ENCODE assay signal across 9 cellular contexts in the genomic region with DNA sequence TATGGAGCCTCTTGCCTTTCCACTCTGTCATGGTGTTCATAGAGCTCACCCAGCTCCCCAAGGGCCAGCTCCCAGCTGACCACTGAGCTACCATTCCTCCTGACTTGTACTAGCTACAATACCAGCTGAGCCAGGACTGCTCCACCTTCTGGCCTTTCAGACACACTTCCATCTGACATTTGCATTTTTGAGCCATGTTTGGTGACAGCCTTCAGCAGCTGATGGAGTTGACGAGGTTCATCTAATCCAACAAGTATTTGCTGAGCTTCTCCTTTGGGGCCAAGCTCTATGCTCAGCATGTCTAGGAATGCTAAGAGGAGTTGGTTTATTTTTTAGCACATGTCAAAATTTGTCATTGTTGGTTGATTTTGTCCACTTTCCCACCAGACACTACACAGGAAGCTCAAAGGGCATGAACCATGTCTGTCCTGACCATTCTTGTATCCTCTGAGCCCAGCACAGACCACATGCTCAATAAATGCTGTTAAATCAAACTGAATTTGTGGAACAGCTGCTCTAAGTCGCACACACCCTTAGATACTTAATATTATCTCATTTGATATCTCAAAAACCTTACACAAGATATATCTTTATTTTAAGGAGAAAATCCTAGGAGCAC.
DNase-seq lines count a peak whose midpoint lies in the region; ATAC-seq and TF ChIP-seq lines count a peak whose summit lies in the region.
"Had no signal": no experiment of that assay in that cellular context is flagged by ENCODE, and none has a peak within 500 bp of the region (broad histone marks: within the 10 kb centered on the region; RNA-seq: fewer than 3 reads in every experiment).

No MANE protein-coding gene starts in this region.

- no peak overlapping the region for H2AFZ ChIP-seq in DND-41 (ENCODE audit: low read depth, low read length)

- H3K79me1 ChIP-seq in mesendoderm (ENCODE audit: low read length), result no peaks in the 10 kb centered on the region

- H3K4me2 ChIP-seq in DND-41 (ENCODE audit: insufficient read depth, low read length) (no peak overlapping the region), mesendoderm (ENCODE audit: low read length) (no peak overlapping the region)
- H3K4me2 ChIP-seq: KMS-11 had no signal

- DNase-seq in DND-41 (no peak), astrocyte of the spinal cord (ENCODE audit: low read depth, low spot score) (peak; percentile 7), mesendoderm (peak; percentile 67), NCI-H146 treated with DMSO at 0.1 percent for 48 hours (lab: John Stamatoyannopoulos, UW; ENCODE audit: unreplicated experiment) (no peak), occipital lobe (lab: John Stamatoyannopoulos, UW) (no peak)
- DNase-seq in T-helper 2 cell treated with Interferon-gamma antibody and Interleukin-4, amounts not matched to agents 5 μg/mL and 100 μg/mL, for 36 hours (ENCODE audit: low spot score), result no peak
- DNase-seq in naive thymus-derived CD4-positive, alpha-beta T cell, result no peak

- ATAC-seq in DND-41 (ENCODE audit: insufficient read depth, low read depth) (no peak), HG03280 (IDR thresholded peaks at IDR 0.05; ENCODE audit: unreplicated experiment) (peak; percentile 67)
- ATAC-seq in naive thymus-derived CD4-positive, alpha-beta T cell, result no peak

- no peaks in the 10 kb centered on the region for H3K9me3 ChIP-seq in DND-41 (ENCODE audit: insufficient read depth, low read length, severe bottlenecking)
- H3K9me3 ChIP-seq in naive thymus-derived CD4-positive, alpha-beta T cell (ENCODE audit: control insufficient read depth in 2 of 3, low read length in 3 of 3), result no peaks in the 10 kb centered on the region

- H3K9me3 Mint-ChIP-seq in T-helper 2 cell treated with Interferon-gamma antibody and Interleukin-4, amounts not matched to agents 5 μg/mL and 100 μg/mL, for 36 hours, result no peaks in the 10 kb centered on the region
- H3K9me3 Mint-ChIP-seq in naive thymus-derived CD4-positive, alpha-beta T cell, result peaks cover 0 to 8% (median 0%) of the 10 kb centered on the region in 11 donors

- H3K27ac ChIP-seq in DND-41 (ENCODE audit: low read length), result no peak overlapping the region
- no peak overlapping the region for H3K27ac ChIP-seq in mesendoderm (ENCODE audit: low read depth, low read length)
- no peak overlapping the region for H3K27ac ChIP-seq in naive thymus-derived CD4-positive, alpha-beta T cell (ENCODE audit: low read depth, low read length)
- H3K27ac ChIP-seq: KMS-11 had no signal

- H3K36me3 ChIP-seq in DND-41 (ENCODE audit: insufficient read depth, low read length) (no peaks in the 10 kb centered on the region), mesendoderm (ENCODE audit: control insufficient read depth, insufficient read depth, low read length) (no peaks in the 10 kb centered on the region)
- no peaks in the 10 kb centered on the region for H3K36me3 ChIP-seq in naive thymus-derived CD4-positive, alpha-beta T cell (ENCODE audit: control insufficient read depth in 2 of 3, insufficient read depth in 3 of 3, low read length in 3 of 3)

- in situ Hi-C loops in astrocyte of the spinal cord (cut with HindIII; ENCODE audit: low sequenced_read_pairs), result no loop called here

- H3K9ac ChIP-seq in DND-41 (ENCODE audit: low read depth, low read length) (no peak overlapping the region), mesendoderm (ENCODE audit: low read length) (no peak overlapping the region)
- H3K9ac ChIP-seq: KMS-11 had no signal

- no peak overlapping the region for H2BK15ac ChIP-seq in mesendoderm (replicated peaks; ENCODE audit: low read depth)

- POLR2A ChIA-PET in naive thymus-derived CD4-positive, alpha-beta T cell (lab: Charles Lee), result no interaction called here

- no CpG with 5 or more reads among the region's 2 CpGs for WGBS in mesendoderm (ENCODE audit: extremely low coverage, insufficient coverage, low lambda C conversion rate)

- H2BK5ac ChIP-seq in mesendoderm (ENCODE audit: low read length), result no peak overlapping the region

- no peak overlapping the region for H3K4me3 Mint-ChIP-seq in T-helper 2 cell treated with Interferon-gamma antibody and Interleukin-4, amounts not matched to agents 5 μg/mL and 100 μg/mL, for 36 hours
- H3K4me3 Mint-ChIP-seq in naive thymus-derived CD4-positive, alpha-beta T cell, result no peak overlapping the region

- no peak overlapping the region for H3K18ac ChIP-seq in mesendoderm (ENCODE audit: low read length)

- no peak overlapping the region for H3K27ac Mint-ChIP-seq in T-helper 2 cell treated with Interferon-gamma antibody and Interleukin-4, amounts not matched to agents 5 μg/mL and 100 μg/mL, for 36 hours
- H3K27ac Mint-ChIP-seq in naive thymus-derived CD4-positive, alpha-beta T cell, result no peak overlapping the region

- no peaks in the 10 kb centered on the region for H3K4me1 ChIP-seq in DND-41 (ENCODE audit: insufficient read depth, low read length)
- H3K4me1 ChIP-seq in mesendoderm (ENCODE audit: control insufficient read depth, low read depth, low read length), result no peaks in the 10 kb centered on the region
- H3K4me1 ChIP-seq in naive thymus-derived CD4-positive, alpha-beta T cell (ENCODE audit: control insufficient read depth in 2 of 2, insufficient read depth in 2 of 2, low read length in 2 of 2), result no peaks in the 10 kb centered on the region

- H2AK5ac ChIP-seq in mesendoderm (ENCODE audit: low read length), result no peak overlapping the region

- no peaks in the 10 kb centered on the region for H3K79me2 ChIP-seq in DND-41 (ENCODE audit: insufficient read depth, low read length)
- H3K79me2 ChIP-seq in mesendoderm (ENCODE audit: control insufficient read depth, insufficient read depth, low read length), result no peaks in the 10 kb centered on the region

- H3K27me3 ChIP-seq in DND-41 (ENCODE audit: insufficient read depth, low read length, poor library complexity) (no peaks in the 10 kb centered on the region), mesendoderm (ENCODE audit: insufficient read depth, low read length, poor library complexity) (no peaks in the 10 kb centered on the region)
- no peaks in the 10 kb centered on the region for H3K27me3 ChIP-seq in naive thymus-derived CD4-positive, alpha-beta T cell (ENCODE audit: control insufficient read depth in 2 of 2, insufficient read depth in 2 of 2, low read length in 2 of 2)

- no peak overlapping the region for H4K8ac ChIP-seq in mesendoderm (ENCODE audit: low read depth, low read length)

- no peak overlapping the region for H3K56ac ChIP-seq in mesendoderm (ENCODE audit: low read length)

- intact Hi-C loops in naive thymus-derived CD4-positive, alpha-beta T cell (cut with micrococcal nuclease), result no loop called here

- TF ChIP-seq CTCF in DND-41 (IDR thresholded peaks at IDR 0.05; ENCODE audit: borderline replicate concordance, extremely low read depth, low read length, poor library complexity, severe bottlenecking), result peak; percentile 13
- TF ChIP-seq CTCF in astrocyte of the spinal cord (IDR thresholded peaks at IDR 0.05; ENCODE audit: low read depth, low read length), result peak; percentile 33

- no peaks in the 10 kb centered on the region for H3K4me1 Mint-ChIP-seq in T-helper 2 cell treated with Interferon-gamma antibody and Interleukin-4, amounts not matched to agents 5 μg/mL and 100 μg/mL, for 36 hours (ENCODE audit: low read depth)
- H3K4me1 Mint-ChIP-seq in naive thymus-derived CD4-positive, alpha-beta T cell, result no peaks in the 10 kb centered on the region

- no peaks in the 10 kb centered on the region for H4K20me1 ChIP-seq in DND-41 (ENCODE audit: insufficient read depth, low read length)

- no peaks in the 10 kb centered on the region for H3K27me3 Mint-ChIP-seq in T-helper 2 cell treated with Interferon-gamma antibody and Interleukin-4, amounts not matched to agents 5 μg/mL and 100 μg/mL, for 36 hours (ENCODE audit: low read depth)
- peaks cover 0 to 5% (median 0%) of the 10 kb centered on the region in 5 donors for H3K27me3 Mint-ChIP-seq in naive thymus-derived CD4-positive, alpha-beta T cell

- H4K5ac ChIP-seq in mesendoderm (ENCODE audit: low read length), result no peak overlapping the region

- H3K23ac ChIP-seq in mesendoderm (ENCODE audit: low read length), result no peak overlapping the region

- CTCF ChIA-PET in naive thymus-derived CD4-positive, alpha-beta T cell (lab: Charles Lee), result no interaction called here

- H3K36me3 Mint-ChIP-seq in T-helper 2 cell treated with Interferon-gamma antibody and Interleukin-4, amounts not matched to agents 5 μg/mL and 100 μg/mL, for 36 hours (ENCODE audit: low read depth), result no peaks in the 10 kb centered on the region
- no peaks in the 10 kb centered on the region for H3K36me3 Mint-ChIP-seq in naive thymus-derived CD4-positive, alpha-beta T cell

- H2BK120ac ChIP-seq in mesendoderm (ENCODE audit: low read depth, low read length), result no peak overlapping the region

- H3K4me3 ChIP-seq in DND-41 (ENCODE audit: low read depth in 1 of 2, low read length in 2 of 2) (no peak overlapping the region), astrocyte of the spinal cord (ENCODE audit: low read depth, low read length) (no peak overlapping the region), mesendoderm (ENCODE audit: low read length) (no peak overlapping the region)
- no peak overlapping the region for H3K4me3 ChIP-seq in naive thymus-derived CD4-positive, alpha-beta T cell (ENCODE audit: low read length)

- no peak overlapping the region for H3K4ac ChIP-seq in mesendoderm (ENCODE audit: low read depth, low read length)

Comparison
In these comparisons a context has a peak if more than half of its experiments do, and no peak if none do; other contexts are left out.
1. DNase-seq: peak in astrocyte of the spinal cord (single experiment) and mesendoderm (single experiment); none in DND-41 (single experiment), NCI-H146 treated with DMSO at 0.1 percent for 48 hours (single experiment), T-helper 2 cell treated with Interferon-gamma antibody and Interleukin-4, amounts not matched to agents 5 μg/mL and 100 μg/mL, for 36 hours (single experiment), occipital lobe (single experiment) and naive thymus-derived CD4-positive, alpha-beta T cell (0 of 9).